In the genomic region with DNA sequence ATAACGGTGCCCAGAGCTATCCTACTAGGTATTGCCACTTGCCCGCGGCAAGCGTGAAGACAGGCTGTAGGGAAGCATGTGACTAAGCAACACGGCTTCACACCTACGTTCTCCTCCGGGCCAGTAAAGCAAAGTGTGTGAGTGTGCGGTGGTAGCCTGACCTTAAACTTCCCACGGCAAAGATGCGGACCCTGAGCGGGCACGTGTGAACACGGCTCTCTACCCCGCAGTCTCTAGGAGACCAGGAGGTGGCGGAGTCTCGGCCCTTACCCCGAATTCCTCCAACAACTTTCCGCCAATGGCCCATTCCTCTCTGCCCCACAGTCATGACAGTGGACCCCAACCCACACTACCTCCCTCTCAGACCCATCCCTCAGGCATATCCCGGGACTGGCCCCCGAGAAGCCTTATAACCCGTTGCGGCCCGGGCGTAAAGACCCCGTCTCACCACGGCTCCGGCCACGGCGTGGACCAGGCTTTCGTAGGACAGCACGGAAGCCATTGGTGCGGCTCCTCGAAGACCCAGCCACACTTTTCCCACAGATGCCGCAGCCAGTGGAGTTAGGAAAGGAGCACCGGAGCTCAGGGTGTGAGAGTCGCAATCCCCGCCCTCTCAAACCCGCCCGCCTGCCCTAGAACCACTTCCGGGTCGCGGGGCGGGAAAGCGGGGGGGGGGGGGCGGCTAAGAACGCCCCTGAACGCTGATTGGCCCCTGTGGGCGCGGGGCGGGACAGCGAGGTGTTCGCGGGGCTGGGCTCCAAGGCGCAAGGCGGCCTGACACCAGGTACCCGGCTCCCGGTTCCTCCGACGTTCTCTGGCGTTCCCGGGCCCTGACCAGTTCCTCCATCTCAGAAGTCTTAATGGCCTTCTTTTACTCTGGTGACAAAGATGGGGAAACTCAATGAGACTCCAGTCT, we compare ENCODE assay signal across 8 cellular contexts.
DNase-seq lines count a peak whose midpoint lies in the region; ATAC-seq and TF ChIP-seq lines count a peak whose summit lies in the region.

A gene with protein sequence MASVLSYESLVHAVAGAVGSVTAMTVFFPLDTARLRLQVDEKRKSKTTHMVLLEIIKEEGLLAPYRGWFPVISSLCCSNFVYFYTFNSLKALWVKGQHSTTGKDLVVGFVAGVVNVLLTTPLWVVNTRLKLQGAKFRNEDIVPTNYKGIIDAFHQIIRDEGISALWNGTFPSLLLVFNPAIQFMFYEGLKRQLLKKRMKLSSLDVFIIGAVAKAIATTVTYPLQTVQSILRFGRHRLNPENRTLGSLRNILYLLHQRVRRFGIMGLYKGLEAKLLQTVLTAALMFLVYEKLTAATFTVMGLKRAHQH (minus strand): TSS at position 600 of the 916 bp plus-strand sequence. CDS start 98 bp downstream, at position 502.

- no peaks in the 10 kb centered on the region; the same call in 1 of the 2 replicates for H3K36me3 ChIP-seq in ACC112 (ENCODE audit: insufficient read depth, low read length)

- H3K27me3 ChIP-seq in ACC112 (ENCODE audit: insufficient read depth, low read length) = no peaks in the 10 kb centered on the region

- H3K4me3 ChIP-seq in ACC112 (ENCODE audit: low read depth, low read length) = peak within 1 kb of the TSS; percentile 100
- H3K4me3 ChIP-seq in choroid plexus epithelial cell (ENCODE audit: low read depth, low read length) = peak within 1 kb of the TSS; percentile 96

- H2AFZ ChIP-seq in ACC112 (ENCODE audit: low read length, unreplicated experiment) = peak within 1 kb of the TSS; percentile 94

- peak; percentile 67 for TF ChIP-seq CTCF in choroid plexus epithelial cell (conservative IDR thresholded peaks at IDR 0.05; ENCODE audit: low read depth, low read length)

- ATAC-seq in GM18868 (IDR thresholded peaks at IDR 0.05; ENCODE audit: unreplicated experiment) (peak; percentile 79), HG03342 (IDR thresholded peaks at IDR 0.05; ENCODE audit: unreplicated experiment) (peak; percentile 72)

- DNase-seq in NCI-H446 treated with DMSO at 0.1 percent for 48 hours (lab: John Stamatoyannopoulos, UW) = peak; percentile 52
- DNase-seq in activated CD4-positive, alpha-beta T cell treated with anti-CD3 and anti-CD28 coated beads for 1 hour = peak; percentile 80
- DNase-seq in choroid plexus epithelial cell (ENCODE audit: low read depth) = peak; percentile 83
- peak; percentile 77 for DNase-seq in kidney glomerular epithelial cell (lab: John Stamatoyannopoulos, UW)
- peak; percentile 74 to 82 for DNase-seq in stimulated activated CD4-positive, alpha-beta T cell treated with anti-CD3 and anti-CD28 coated beads, Interleukin-15, amount 100 ng/mL, for 48 hours (ENCODE audit: low read depth in 2 of 2)

- peaks cover 36% of the 10 kb centered on the region for H3K79me2 ChIP-seq in ACC112 (ENCODE audit: control insufficient read depth, insufficient read depth, low read length, unreplicated experiment)

- peak within 1 kb of the TSS; percentile 65 for H3K27ac ChIP-seq in ACC112 (ENCODE audit: low read depth, low read length)

- peaks cover 14% of the 10 kb centered on the region for H3K4me1 ChIP-seq in ACC112 (ENCODE audit: control insufficient read depth, insufficient read depth, low read length, unreplicated experiment)

Comparison
In these comparisons a context has a peak if more than half of its experiments do, and no peak if none do; other contexts are left out.
1. Peak in every context shown above with its lines: DNase-seq, ATAC-seq, H3K4me3 ChIP-seq and H3K27ac ChIP-seq.